Comparison of ENCODE assay signal across 8 cellular contexts in the genomic region with DNA sequence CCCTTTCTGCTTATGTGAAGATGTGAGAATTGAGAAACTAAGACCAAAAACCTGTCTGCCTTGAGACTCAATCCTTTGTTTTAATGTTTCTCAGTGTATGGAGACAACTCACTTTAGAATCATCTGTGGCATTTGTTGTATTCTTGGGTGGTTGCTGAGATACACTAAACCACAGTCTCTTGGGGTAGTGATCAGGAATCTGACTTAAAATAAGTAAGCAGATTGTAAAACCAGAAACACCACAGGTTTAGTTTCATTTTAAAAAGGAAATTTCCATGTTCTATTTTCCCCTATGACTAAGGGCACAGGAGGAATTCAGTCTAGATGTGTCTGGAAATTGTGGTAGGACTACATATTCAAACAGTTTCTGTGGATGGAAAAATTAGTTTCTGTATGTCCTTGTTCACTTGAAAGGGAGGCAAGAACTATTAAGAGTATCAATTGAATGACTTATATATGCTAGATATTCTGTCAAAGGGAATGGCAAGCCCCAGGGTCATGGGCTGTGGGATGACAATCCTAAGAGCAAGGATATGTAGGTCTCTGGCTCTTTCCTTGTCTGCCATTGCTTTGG.
DNase-seq lines count a peak whose midpoint lies in the region; ATAC-seq and TF ChIP-seq lines count a peak whose summit lies in the region.

No MANE protein-coding gene starts in this region.

- H3K9me3 ChIP-seq in osteoblast (ENCODE audit: low read depth, low read length): no peaks in the 10 kb centered on the region
- no peaks in the 10 kb centered on the region for H3K9me3 ChIP-seq in A673 (ENCODE audit: low read depth, low read length, poor library complexity, severe bottlenecking)

- in situ Hi-C loops in astrocyte of the cerebellum (cut with HindIII; ENCODE audit: low sequenced_read_pairs): no loop called here

- no peaks in the 10 kb centered on the region for H3K4me1 ChIP-seq in osteoblast (ENCODE audit: insufficient read depth, low read length)
- H3K4me1 ChIP-seq in A673 (ENCODE audit: insufficient read depth, low read length, poor library complexity, severe bottlenecking): no peaks in the 10 kb centered on the region

- DNase-seq in astrocyte of the cerebellum (ENCODE audit: low read depth) (peak; percentile 81), osteoblast (ENCODE audit: insufficient read length, low spot score, missing footprints) (peak; percentile 85), A673 (ENCODE audit: low spot score) (no peak), iPS-NIHi7 (ENCODE audit: extremely low spot score) (no peak), islet precursor cell (no peak)

- no peaks in the 10 kb centered on the region for H3K36me3 ChIP-seq in osteoblast (ENCODE audit: insufficient read depth, low read length)
- H3K36me3 ChIP-seq in A673 (ENCODE audit: insufficient read depth, low read length, poor library complexity, severe bottlenecking): no peaks in the 10 kb centered on the region

- no peaks in the 10 kb centered on the region for H3K79me2 ChIP-seq in osteoblast (ENCODE audit: insufficient read depth, low read length)

- H3K27me3 ChIP-seq in osteoblast (ENCODE audit: insufficient read depth, low read length): no peaks in the 10 kb centered on the region
- no peaks in the 10 kb centered on the region for H3K27me3 ChIP-seq in A673 (replicated peaks; ENCODE audit: insufficient read depth, low read depth, low read length, poor library complexity)

- H2AFZ ChIP-seq in osteoblast (ENCODE audit: low read length): no peak overlapping the region

- H3K27ac ChIP-seq in osteoblast (ENCODE audit: low read depth, low read length) (no peak overlapping the region), A673 (ENCODE audit: low read depth, low read length, poor library complexity, severe bottlenecking) (no peak overlapping the region)

- POLR2A ChIA-PET in A673 (lab: Charles Lee; ENCODE audit: low non-redundant PET): no interaction called here

- no TSS peak for BruUV-seq in A673 (replicated peaks; lab: Mats Ljungman, UMichigan)

- H3K4me3 ChIP-seq in astrocyte of the cerebellum (ENCODE audit: low read depth, low read length) (no peak overlapping the region), osteoblast (ENCODE audit: insufficient read depth, low read length) (no peak overlapping the region), A673 (ENCODE audit: low read depth, low read length, poor library complexity, severe bottlenecking) (no peak overlapping the region)

- intact Hi-C loops in A673 (cut with micrococcal nuclease; ENCODE audit: unreplicated experiment): no loop called here

- ATAC-seq in GM18907 (IDR thresholded peaks at IDR 0.05; ENCODE audit: unreplicated experiment) (peak; percentile 86), HG03378 (IDR thresholded peaks at IDR 0.05; ENCODE audit: unreplicated experiment) (peak; percentile 73), GM18858 (IDR thresholded peaks at IDR 0.05; ENCODE audit: unreplicated experiment) (no peak)

- TF ChIP-seq CTCF in astrocyte of the cerebellum (IDR thresholded peaks at IDR 0.05; ENCODE audit: low read depth, low read length, missing control alignments): no peak
- no peak for TF ChIP-seq CTCF in osteoblast (IDR thresholded peaks at IDR 0.05; ENCODE audit: extremely low read depth, low read depth, low read length)
- TF ChIP-seq CTCF in A673 (conservative IDR thresholded peaks at IDR 0.05; ENCODE audit: low read depth, low read length): no peak

- no peaks in the 10 kb centered on the region for H4K20me1 ChIP-seq in osteoblast (ENCODE audit: insufficient read depth, low read length)

- CTCF ChIA-PET in A673 (lab: Charles Lee): no interaction called here

- H3K4me2 ChIP-seq in osteoblast (ENCODE audit: insufficient read depth, low read length): no peak overlapping the region

Comparison
In these comparisons a context has a peak if more than half of its experiments do, and no peak if none do; other contexts are left out.
1. DNase-seq: peak in astrocyte of the cerebellum (single experiment) and osteoblast (single experiment); none in A673 (single experiment), iPS-NIHi7 (single experiment) and islet precursor cell (single experiment).